ENCODE assay signal across 23 cellular contexts in the genomic region with DNA sequence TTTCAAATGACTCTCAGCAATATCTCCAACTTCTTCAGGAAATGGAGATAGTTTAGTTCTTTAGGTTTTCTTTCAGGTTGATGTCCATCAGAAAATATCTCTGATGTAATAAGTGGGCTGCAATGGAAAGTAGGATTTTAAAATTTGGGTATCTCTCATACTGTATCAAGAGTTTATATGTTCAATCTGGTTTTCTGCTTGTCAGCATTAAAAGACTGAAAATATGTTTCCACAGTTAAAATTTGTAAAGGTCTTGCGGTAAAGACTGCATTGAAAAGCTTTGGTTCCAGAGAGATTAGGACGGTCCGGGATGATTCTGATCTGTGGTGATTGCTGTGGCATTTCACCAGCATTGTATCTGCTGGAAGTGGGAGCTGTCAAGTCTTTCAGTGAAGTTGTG.
DNase-seq lines count a peak whose midpoint lies in the region; ATAC-seq, FAIRE-seq and TF ChIP-seq lines count a peak whose summit lies in the region.
"Had no signal": no experiment of that assay in that cellular context is flagged by ENCODE, and none has a peak within 500 bp of the region (broad histone marks: within the 10 kb centered on the region; RNA-seq: fewer than 3 reads in every experiment).

No MANE protein-coding gene starts in this region.

- H3K23ac ChIP-seq in IMR-90 (ENCODE audit: low read depth, low read length) = no peak overlapping the region

- H3K36me3 Mint-ChIP-seq in neural progenitor cell = no peaks in the 10 kb centered on the region
- H3K36me3 Mint-ChIP-seq: CD8-positive, alpha-beta T cell had no signal

- H3K56ac ChIP-seq in IMR-90 (ENCODE audit: extremely low read depth, insufficient read depth, low read length) = no peak overlapping the region

- WGBS in A549 (ENCODE audit: missing lambda C conversion rate) = 90% methylated on average over 3 of the region's 3 CpGs
- 100% methylated on average over 1 of the region's 3 CpGs; no CpG with 5 or more reads in 1 of the 2 experiments for WGBS in IMR-90 (ENCODE audit: extremely low coverage in 2 of 2, insufficient read length in 1 of 2), 2 experiments
- WGBS in K562 (ENCODE audit: insufficient coverage, low coverage, missing lambda C conversion rate) = 0% methylated on average over 3 of the region's 3 CpGs

- no peak overlapping the region for H3K14ac ChIP-seq in IMR-90 (replicated peaks; ENCODE audit: low read depth, low read length)

- no peak overlapping the region for H3K27ac ChIP-seq in A549
- no peak overlapping the region for H3K27ac ChIP-seq in IMR-90 (ENCODE audit: insufficient read depth, low read length)
- H3K27ac ChIP-seq in K562 (ENCODE audit: extremely low read depth, low read depth, low read length) = no peak overlapping the region
- H3K27ac ChIP-seq in neural progenitor cell = no peak overlapping the region
- H3K27ac ChIP-seq in brain microvascular endothelial cell = no peak overlapping the region
- H3K27ac ChIP-seq in gastrocnemius medialis = no peak overlapping the region
- H3K27ac ChIP-seq: BLaER1 treated with 17β-estradiol and CSF1 and Interleukin-3, amounts not matched to agents 10 nM and 100 nM; C4-2B had no signal

- H4K20me1 ChIP-seq in IMR-90 (ENCODE audit: insufficient read depth, low read length) (no peaks in the 10 kb centered on the region), K562 (replicated peaks; ENCODE audit: control insufficient read depth, insufficient read depth, low read length) (no peaks in the 10 kb centered on the region), neural progenitor cell (ENCODE audit: low read depth) (no peaks in the 10 kb centered on the region)
- H4K20me1 ChIP-seq: BLaER1 treated with 17β-estradiol and CSF1 and Interleukin-3, amounts not matched to agents 10 nM and 100 nM had no signal

- no peak overlapping the region for H4K91ac ChIP-seq in IMR-90 (ENCODE audit: insufficient read depth, low read depth, low read length)

- TF ChIP-seq EP300 in A549 (IDR thresholded peaks at IDR 0.05) (no peak), K562 (IDR thresholded peaks at IDR 0.05; ENCODE audit: low read length) (no peak)

- H3K79me2 ChIP-seq in K562 (ENCODE audit: control insufficient read depth, insufficient read depth, low read length) = no peaks in the 10 kb centered on the region
- H3K79me2 ChIP-seq in neural progenitor cell (ENCODE audit: low read depth) = no peaks in the 10 kb centered on the region

- no peaks in the 10 kb centered on the region for H3K9me3 ChIP-seq in A549
- H3K9me3 ChIP-seq in IMR-90 (ENCODE audit: control insufficient read depth, insufficient read depth, low read length) = no peaks in the 10 kb centered on the region
- no peaks in the 10 kb centered on the region for H3K9me3 ChIP-seq in K562 (replicated peaks; ENCODE audit: control insufficient read depth, insufficient read depth, low read depth, low read length)
- H3K9me3 ChIP-seq in neural progenitor cell (ENCODE audit: low read depth) = no peaks in the 10 kb centered on the region
- no peaks in the 10 kb centered on the region for H3K9me3 ChIP-seq in gastrocnemius medialis
- H3K9me3 ChIP-seq: BLaER1 treated with 17β-estradiol and CSF1 and Interleukin-3, amounts not matched to agents 10 nM and 100 nM; Caco-2 had no signal

- H2AK9ac ChIP-seq in IMR-90 (replicated peaks; ENCODE audit: low read depth, low read length, poor library complexity) = no peak overlapping the region

- intact Hi-C loops in IMR-90 (cut with micrococcal nuclease) = no loop called here
- intact Hi-C loops in K562 (cut with micrococcal nuclease) = no loop called here
- intact Hi-C loops in gastrocnemius medialis (cut with DNase I; ENCODE audit: low total_unique reads) = no loop called here

- H2AK5ac ChIP-seq in IMR-90 (ENCODE audit: low read depth, low read length) = no peak overlapping the region

- ATAC-seq in A549 (no peak), IMR-90 (ENCODE audit: low read depth) (no peak), K562 (no peak), gastrocnemius medialis (no peak)
- ATAC-seq: CD8-positive, alpha-beta T cell had no signal

- no peak overlapping the region for H2BK120ac ChIP-seq in IMR-90 (ENCODE audit: low read depth, low read length)

- no peaks in the 10 kb centered on the region for H3F3A ChIP-seq in neural progenitor cell (ENCODE audit: low read depth)

- H3K9ac ChIP-seq in IMR-90 (ENCODE audit: low read depth, low read length) (no peak overlapping the region), K562 (ENCODE audit: insufficient read depth in 1 of 2, low read depth in 2 of 2, low read length in 2 of 2) (no peak overlapping the region), neural progenitor cell (no peak overlapping the region)
- H3K9ac ChIP-seq: BLaER1 treated with 17β-estradiol and CSF1 and Interleukin-3, amounts not matched to agents 10 nM and 100 nM had no signal

- H2AFZ ChIP-seq in IMR-90 (replicated peaks; ENCODE audit: low read length, poor library complexity) (no peak overlapping the region), K562 (ENCODE audit: low read depth, low read length) (no peak overlapping the region), neural progenitor cell (replicated peaks) (no peak overlapping the region)

- H3K9me1 ChIP-seq in IMR-90 (ENCODE audit: insufficient read depth, low read length) (no peaks in the 10 kb centered on the region), K562 (ENCODE audit: control insufficient read depth, insufficient read depth, low read length) (no peaks in the 10 kb centered on the region)

- H3K4me1 ChIP-seq in A549 = no peaks in the 10 kb centered on the region
- H3K4me1 ChIP-seq in IMR-90 (ENCODE audit: control insufficient read depth, insufficient read depth, low read length) = peaks cover 3% of the 10 kb centered on the region
- no peaks in the 10 kb centered on the region for H3K4me1 ChIP-seq in K562 (replicated peaks in 1 of 2; ENCODE audit: control insufficient read depth in 2 of 2, insufficient read depth in 2 of 2, low read length in 2 of 2)
- H3K4me1 ChIP-seq in neural progenitor cell = peaks cover 21% of the 10 kb centered on the region
- no peaks in the 10 kb centered on the region for H3K4me1 ChIP-seq in gastrocnemius medialis
- H3K4me1 ChIP-seq: BLaER1 treated with 17β-estradiol and CSF1 and Interleukin-3, amounts not matched to agents 10 nM and 100 nM had no signal

- no peak overlapping the region for H2BK15ac ChIP-seq in IMR-90 (ENCODE audit: low read depth, low read length)

- H3K18ac ChIP-seq in IMR-90 (ENCODE audit: low read depth, low read length) = no peak overlapping the region

- no peak overlapping the region for H3K4ac ChIP-seq in IMR-90 (ENCODE audit: low read depth, low read length)

- in situ Hi-C loops in IMR-90 (cut with MboI; ENCODE audit: low sequenced_read_pairs) (no loop called here), K562 (cut with MboI) (no loop called here), brain microvascular endothelial cell (cut with HindIII; ENCODE audit: low pct_ligation_motif_present, low sequenced_read_pairs) (no loop called here), gastrocnemius medialis (cut with MboI; ENCODE audit: low sequenced_read_pairs in 4 of 4) (no loop called here)

- POLR2A ChIA-PET in A549 (lab: Yijun Ruan, JAX) = no interaction called here
- POLR2A ChIA-PET in IMR-90 (lab: Charles Lee; ENCODE audit: unreplicated experiment) = no interaction called here
- POLR2A ChIA-PET in K562 (lab: Yijun Ruan, JAX) = no interaction called here

- peaks cover 71% of the 10 kb centered on the region for H3K4me1 Mint-ChIP-seq in neural progenitor cell
- H3K4me1 Mint-ChIP-seq: B cell had no signal

- no peak overlapping the region for H4K5ac ChIP-seq in IMR-90 (ENCODE audit: low read depth, low read length)

- no peak overlapping the region for H3K4me3 ChIP-seq in A549
- H3K4me3 ChIP-seq in IMR-90 (ENCODE audit: insufficient read depth, low read depth, low read length) = no peak overlapping the region
- no peak overlapping the region for H3K4me3 ChIP-seq in K562
- H3K4me3 ChIP-seq in neural progenitor cell = no peak overlapping the region
- no peak overlapping the region for H3K4me3 ChIP-seq in brain microvascular endothelial cell (ENCODE audit: low read depth, low read length)
- no peak overlapping the region for H3K4me3 ChIP-seq in gastrocnemius medialis
- H3K4me3 ChIP-seq: BLaER1 treated with 17β-estradiol and CSF1 and Interleukin-3, amounts not matched to agents 10 nM and 100 nM had no signal

- peaks cover 24% of the 10 kb centered on the region for H3K27me3 ChIP-seq in IMR-90 (ENCODE audit: control insufficient read depth, insufficient read depth, low read length)
- H3K27me3 ChIP-seq in K562 (ENCODE audit: control insufficient read depth in 2 of 2, insufficient read depth in 2 of 2, low read length in 2 of 2) = peaks cover 0 to 6% of the 10 kb centered on the region in 2 experiments; a peak in 3 of 5 replicates
- H3K27me3 ChIP-seq in neural progenitor cell = no peaks in the 10 kb centered on the region
- no peaks in the 10 kb centered on the region for H3K27me3 ChIP-seq in brain microvascular endothelial cell (replicated peaks)
- H3K27me3 ChIP-seq in gastrocnemius medialis = no peaks in the 10 kb centered on the region
- H3K27me3 ChIP-seq: BLaER1 treated with 17β-estradiol and CSF1 and Interleukin-3, amounts not matched to agents 10 nM and 100 nM had no signal

- H3K9me3 Mint-ChIP-seq in neural progenitor cell = peaks cover 4% of the 10 kb centered on the region
- H3K9me3 Mint-ChIP-seq: CD8-positive, alpha-beta T cell had no signal

- H4K8ac ChIP-seq in IMR-90 (ENCODE audit: low read depth in 2 of 2, low read length in 2 of 2) = no peak overlapping the region

- TF ChIP-seq CTCF in A549 (IDR thresholded peaks at IDR 0.05) (no peak), IMR-90 (conservative IDR thresholded peaks at IDR 0.05; ENCODE audit: low read depth, low read length) (no peak), K562 (IDR thresholded peaks at IDR 0.05 in 2 of 3, conservative IDR thresholded peaks at IDR 0.05 in 1 of 3; ENCODE audit: insufficient read depth in 2 of 3, low read depth in 1 of 3, low read length in 3 of 3) (no peak), neural progenitor cell (IDR thresholded peaks at IDR 0.05) (no peak), brain microvascular endothelial cell (IDR thresholded peaks at IDR 0.05; ENCODE audit: low read depth, low read length, missing control alignments) (no peak), gastrocnemius medialis (IDR thresholded peaks at IDR 0.05 in 4 of 5, conservative IDR thresholded peaks at IDR 0.05 in 1 of 5) (no peak)

- TF ChIP-seq RAD21 in A549 (conservative IDR thresholded peaks at IDR 0.05 in 1 of 2, IDR thresholded peaks at IDR 0.05 in 1 of 2) = no peak
- no peak for TF ChIP-seq RAD21 in IMR-90 (IDR thresholded peaks at IDR 0.05; ENCODE audit: low read length)
- TF ChIP-seq RAD21 in K562 (CRISPR knock-in tag; conservative IDR thresholded peaks at IDR 0.05 in 1 of 2, IDR thresholded peaks at IDR 0.05 in 1 of 2) = no peak

- BruUV-seq in IMR-90 (replicated peaks; lab: Mats Ljungman, UMichigan) = no TSS peak
- no TSS peak for BruUV-seq in K562 (replicated peaks; lab: Mats Ljungman, UMichigan)

- peaks cover 17% of the 10 kb centered on the region for H3K27me3 Mint-ChIP-seq in neural progenitor cell (ENCODE audit: insufficient read depth, low read depth)
- H3K27me3 Mint-ChIP-seq: B cell; CD4-positive, alpha-beta T cell had no signal

- CTCF ChIA-PET in A549 (lab: Yijun Ruan, JAX) (interaction anchor here (0.6 to 0.9 kb wide), 2 partner anchors 11 to 585 kb away, joined by 3 to 4 read pairs; no protein-coding TSS in a partner anchor), IMR-90 (lab: Yijun Ruan, JAX) (interaction anchor here (1.1 kb wide), 1 partner anchor 74 kb away, joined by 3 read pairs; no protein-coding TSS in a partner anchor), K562 (lab: Yijun Ruan, JAX; ENCODE audit: low intra/inter-chr PET ratio) (no interaction called here)

- H3K36me3 ChIP-seq in IMR-90 (ENCODE audit: control insufficient read depth, insufficient read depth, low read length) (no peaks in the 10 kb centered on the region), K562 (ENCODE audit: control insufficient read depth, insufficient read depth, low read length) (no peaks in the 10 kb centered on the region), neural progenitor cell (no peaks in the 10 kb centered on the region), brain microvascular endothelial cell (replicated peaks) (no peaks in the 10 kb centered on the region), gastrocnemius medialis (no peaks in the 10 kb centered on the region)
- H3K36me3 ChIP-seq: BLaER1 treated with 17β-estradiol and CSF1 and Interleukin-3, amounts not matched to agents 10 nM and 100 nM had no signal

- dilution Hi-C loops in IMR-90 (cut with HindIII; ENCODE audit: low sequenced_read_pairs, unreplicated experiment) = no loop called here

- DNase-seq in A549 (ENCODE audit: low read depth in 1 of 2, low spot score in 1 of 2) (no peak), IMR-90 (no peak), K562 (ENCODE audit: extremely low read depth in 1 of 4, low spot score in 3 of 4) (no peak), neural progenitor cell (ENCODE audit: low spot score) (no peak), brain microvascular endothelial cell (no peak), gastrocnemius medialis (no peak)
- no peak for DNase-seq in stimulated activated naive CD4-positive, alpha-beta T cell treated with Interleukin-2 at 50 U/mL for 16 hours (lab: John Stamatoyannopoulos, UW)
- DNase-seq: 8988T; AML-193; Caco-2; Calu3; CD4-positive, alpha-beta T cell; CD8-positive, alpha-beta T cell; DMS79 treated with DMSO at 0.1 percent for 48 hours; GF-D8 had no signal

- H2BK20ac ChIP-seq in IMR-90 (ENCODE audit: low read depth, low read length) = no peak overlapping the region

- peak overlapping the region; percentile 52 for H3K27ac Mint-ChIP-seq in neural progenitor cell
- H3K27ac Mint-ChIP-seq: B cell; CD4-positive, alpha-beta T cell; CD8-positive, alpha-beta T cell had no signal

- H3K4me3 Mint-ChIP-seq in neural progenitor cell = no peak overlapping the region
- H3K4me3 Mint-ChIP-seq: B cell; CD4-positive, alpha-beta T cell; CD8-positive, alpha-beta T cell had no signal

- H3K4me2 ChIP-seq in A549 (no peak overlapping the region), IMR-90 (ENCODE audit: low read depth, low read length) (no peak overlapping the region), K562 (ENCODE audit: insufficient read depth, low read length) (no peak overlapping the region), neural progenitor cell (no peak overlapping the region)
- H3K4me2 ChIP-seq: BLaER1 treated with 17β-estradiol and CSF1 and Interleukin-3, amounts not matched to agents 10 nM and 100 nM had no signal

- H3K79me1 ChIP-seq in IMR-90 (ENCODE audit: low read depth in 1 of 2, low read length in 2 of 2) = no peaks in the 10 kb centered on the region

- no peak overlapping the region for H2BK5ac ChIP-seq in IMR-90 (ENCODE audit: low read depth, low read length, poor library complexity, severe bottlenecking)

- no peak for TF ChIP-seq POLR2A in A549 (IDR thresholded peaks at IDR 0.05; ENCODE audit: low read length)
- no peak for TF ChIP-seq POLR2A in IMR-90 (IDR thresholded peaks at IDR 0.05; ENCODE audit: low read depth, low read length)
- no peak for TF ChIP-seq POLR2A in K562 (conservative IDR thresholded peaks at IDR 0.05)
- no peak for TF ChIP-seq POLR2A in gastrocnemius medialis (IDR thresholded peaks at IDR 0.05)

- no peak for FAIRE-seq in A549 (lab: Jason Lieb, UNC)
- no peak for FAIRE-seq in K562 (lab: Jason Lieb, UNC)
- FAIRE-seq: A204.1, D721Med, G401.6, GM12891, GM19239 had no signal

Comparison
In these comparisons a context has a peak if more than half of its experiments do, and no peak if none do; other contexts are left out.
1. Of the 35 proteins assayed by ChIP-seq in both K562 and A549: peak only in K562: none; only in A549: MAFK; in both: none; in neither: 34.